In the genomic region with DNA sequence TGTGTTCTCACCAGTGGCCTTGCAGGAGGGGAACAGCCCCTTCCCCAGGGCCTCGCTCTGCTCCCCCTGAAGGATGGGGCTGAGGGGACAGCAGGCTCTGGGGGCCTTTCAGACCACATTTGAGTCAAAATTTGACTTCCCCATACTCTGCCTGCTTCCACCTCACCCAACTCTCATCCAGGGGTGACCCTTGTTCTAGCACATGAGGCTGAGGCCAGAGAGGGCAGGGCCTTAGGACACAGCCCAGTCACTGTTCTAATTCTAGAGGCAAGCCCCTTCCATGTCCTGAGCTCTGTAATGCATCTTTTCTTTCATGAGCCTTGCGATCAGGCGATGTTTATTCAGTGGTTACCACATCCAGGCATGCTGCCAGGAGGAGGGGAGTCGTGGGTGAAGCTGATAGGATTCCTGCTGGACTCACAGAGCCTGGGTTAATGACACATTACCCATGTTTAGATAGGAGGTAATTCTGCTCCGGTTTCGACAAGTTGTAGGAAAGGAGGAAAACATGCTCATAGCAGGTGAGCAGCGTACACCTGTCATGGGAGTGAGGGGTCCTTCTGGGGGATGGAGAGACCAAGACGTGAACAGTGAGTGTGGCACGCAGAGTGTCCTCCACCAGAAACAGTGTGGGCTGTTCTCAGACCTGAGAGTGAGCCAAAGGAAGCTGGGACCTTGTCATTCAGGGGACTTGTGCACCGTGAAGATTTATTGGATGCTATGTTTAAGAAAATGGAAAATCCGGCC, we compare ENCODE assay signal across 8 cellular contexts. TPM values are rescaled to one million over a fixed set of nuclear protein-coding genes. Genes with fewer than 3 reads are reported as not detected.
DNase-seq lines count a peak whose midpoint lies in the region; ATAC-seq, FAIRE-seq and TF ChIP-seq lines count a peak whose summit lies in the region.

No MANE protein-coding gene starts in this region.

- no TSS peak for BruUV-seq in A673 (replicated peaks; lab: Mats Ljungman, UMichigan)

- no peak for TF ChIP-seq CTCF in A673 (conservative IDR thresholded peaks at IDR 0.05; ENCODE audit: low read depth, low read length)

- H3K4me1 ChIP-seq in A673 (ENCODE audit: insufficient read depth, low read length, poor library complexity, severe bottlenecking): peaks cover 23% of the 10 kb centered on the region

- peak overlapping the region; percentile 34 for H3K27ac ChIP-seq in A673 (ENCODE audit: low read depth, low read length, poor library complexity, severe bottlenecking)

- CTCF ChIA-PET in A673 (lab: Charles Lee): interaction anchor here (1.2 kb wide), 1 partner anchor 56 kb away, joined by 4 read pairs; no protein-coding TSS in a partner anchor

- POLR2A ChIA-PET in A673 (lab: Charles Lee; ENCODE audit: low non-redundant PET): no interaction called here

- H3K36me3 ChIP-seq in A673 (ENCODE audit: insufficient read depth, low read length, poor library complexity, severe bottlenecking): peaks cover 38% of the 10 kb centered on the region

- DNase-seq in A673 (ENCODE audit: low spot score) (peak; percentile 94), GOT3 (lab: John Stamatoyannopoulos, UW) (peak; percentile 53), NCI-H345 (lab: John Stamatoyannopoulos, UW) (peak; percentile 76), frontal cortex (ENCODE audit: low spot score in 2 of 2) (peak; percentile 62 to 76), non-pigmented ciliary epithelial cell (ENCODE audit: low read depth) (peak; percentile 96)
- peak; percentile 20 for DNase-seq in activated naive CD4-positive, alpha-beta T cell treated with anti-CD3 and anti-CD28 coated beads, Interleukin-2, amount 50 U/mL, for 16 hours
- DNase-seq in effector CD4-positive, alpha-beta T cell: no peak

- no peak for FAIRE-seq in frontal cortex (lab: Jason Lieb, UNC)

- intact Hi-C loops in A673 (cut with micrococcal nuclease; ENCODE audit: unreplicated experiment): no loop called here

- no peak overlapping the region for H3K4me3 ChIP-seq in A673 (ENCODE audit: low read depth, low read length, poor library complexity, severe bottlenecking)

- no peaks in the 10 kb centered on the region for H3K27me3 ChIP-seq in A673 (replicated peaks; ENCODE audit: insufficient read depth, low read depth, low read length, poor library complexity)

- no peaks in the 10 kb centered on the region for H3K9me3 ChIP-seq in A673 (ENCODE audit: low read depth, low read length, poor library complexity, severe bottlenecking)

- ATAC-seq in HG02588 (IDR thresholded peaks at IDR 0.05; ENCODE audit: unreplicated experiment): no peak

RNA-seq across cellular contexts. Expression of a gene that starts 9.3 kb away (rescaled TPM):
- total RNA-seq in A673 (2021): 944 and 951 TPM in 2 replicates
- total RNA-seq in frontal cortex: 2,066 TPM

RNA-seq across cellular contexts. Expression of a gene that starts 12.9 kb away (rescaled TPM):
- not detected in 2 replicates for total RNA-seq in A673 (2021)
- not detected for total RNA-seq in frontal cortex

RNA-seq across cellular contexts. Expression of a gene that starts 18.8 kb away (rescaled TPM):
- 56.9 and 64.7 TPM in 2 replicates for total RNA-seq in A673 (2021)
- total RNA-seq in frontal cortex: 33.4 TPM

RNA-seq across cellular contexts. Expression of a gene that starts 20.5 kb away (rescaled TPM):
- 107 and 109 TPM in 2 replicates for total RNA-seq in A673 (2021)
- total RNA-seq in frontal cortex: 18.3 TPM

RNA-seq across cellular contexts. Expression of a gene that starts 32.7 kb away (rescaled TPM):
- total RNA-seq in A673 (2021) (not detected in 2 replicates), frontal cortex (under 0.01 TPM)
